ENCODE assay signal across 22 cellular contexts in the genomic region with DNA sequence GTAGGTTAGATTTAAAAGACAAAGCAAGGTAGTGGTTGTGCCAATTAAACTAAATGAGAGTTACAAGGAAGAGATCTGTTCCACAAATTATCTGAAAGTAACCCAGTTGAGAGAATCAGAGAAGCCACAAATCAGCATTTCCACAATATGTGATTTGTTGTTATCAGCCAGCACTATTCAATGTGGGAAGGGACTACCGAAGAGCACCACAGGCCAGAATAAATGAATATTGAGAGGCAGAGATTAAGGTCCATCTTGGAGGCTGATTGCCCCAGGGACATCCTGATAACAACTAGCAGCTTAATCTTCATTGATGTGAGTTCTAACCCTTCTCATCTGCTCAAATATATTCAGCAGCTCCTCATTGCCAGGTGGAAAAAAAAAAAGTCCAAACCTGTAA.
DNase-seq lines count a peak whose midpoint lies in the region; FAIRE-seq and TF ChIP-seq lines count a peak whose summit lies in the region.
"Had no signal": no experiment of that assay in that cellular context is flagged by ENCODE, and none has a peak within 500 bp of the region (broad histone marks: within the 10 kb centered on the region; RNA-seq: fewer than 3 reads in every experiment).

No MANE protein-coding gene starts in this region.

- H3K4me3 ChIP-seq in HUES6 (ENCODE audit: low read depth, low read length): peak overlapping the region; percentile 24; the same call in 1 of the 2 replicates
- no peak overlapping the region for H3K4me3 ChIP-seq in H1 (ENCODE audit: extremely low read depth in 1 of 4, insufficient read depth in 2 of 4, low read depth in 3 of 4, low read length in 4 of 4)
- H3K4me3 ChIP-seq in mesendoderm (ENCODE audit: low read length): no peak overlapping the region

- H3K27ac ChIP-seq in HUES6 (ENCODE audit: low read depth, low read length) (no peak overlapping the region), H1 (ENCODE audit: low read depth, low read length) (no peak overlapping the region), mesendoderm (ENCODE audit: low read depth, low read length) (no peak overlapping the region)
- H3K27ac ChIP-seq: HL-60 had no signal

- H3K9ac ChIP-seq in HUES6 (ENCODE audit: low read length): no peak overlapping the region
- no peak overlapping the region for H3K9ac ChIP-seq in H1 (replicated peaks in 1 of 4; ENCODE audit: extremely low read depth in 1 of 4, low read depth in 3 of 4, low read length in 3 of 4)
- H3K9ac ChIP-seq in mesendoderm (ENCODE audit: low read length): no peak overlapping the region

- H3K4me1 Mint-ChIP-seq in activated T-helper 1 cell treated with anti-CD3 and anti-CD28 coated beads, Interleukin-12 subunit alpha, Interleukin-12 subunit beta, Interleukin-2, Interleukin-4 antibody, amounts not matched to agents 30 ng/mL and 10 ng/mL and 1 ng/mL, durations not matched to agents 14 hours and 24 hours and 36 hours (ENCODE audit: low read depth): no peaks in the 10 kb centered on the region

- H3K4ac ChIP-seq in H1 (replicated peaks; ENCODE audit: insufficient read length, low read depth, low read length) (no peak overlapping the region), mesendoderm (ENCODE audit: low read depth, low read length) (no peak overlapping the region)

- TF ChIP-seq RAD21 in H1 (IDR thresholded peaks at IDR 0.05 in 1 of 2, conservative IDR thresholded peaks at IDR 0.05 in 1 of 2; ENCODE audit: low read depth in 2 of 2, low read length in 2 of 2): no peak

- H4K91ac ChIP-seq in H1 (replicated peaks; ENCODE audit: insufficient read length, low read length): no peak overlapping the region

- H3K79me2 ChIP-seq in H1 (ENCODE audit: control insufficient read depth in 1 of 2, insufficient read depth in 2 of 2, low read length in 2 of 2): no peaks in the 10 kb centered on the region
- H3K79me2 ChIP-seq in mesendoderm (ENCODE audit: control insufficient read depth, insufficient read depth, low read length): no peaks in the 10 kb centered on the region

- H3K36me3 Mint-ChIP-seq in activated T-helper 1 cell treated with anti-CD3 and anti-CD28 coated beads, Interleukin-12 subunit alpha, Interleukin-12 subunit beta, Interleukin-2, Interleukin-4 antibody, amounts not matched to agents 30 ng/mL and 10 ng/mL and 1 ng/mL, durations not matched to agents 14 hours and 24 hours and 36 hours (ENCODE audit: low read depth): no peaks in the 10 kb centered on the region

- H3K9me3 Mint-ChIP-seq in activated T-helper 1 cell treated with anti-CD3 and anti-CD28 coated beads, Interleukin-12 subunit alpha, Interleukin-12 subunit beta, Interleukin-2, Interleukin-4 antibody, amounts not matched to agents 30 ng/mL and 10 ng/mL and 1 ng/mL, durations not matched to agents 14 hours and 24 hours and 36 hours: no peaks in the 10 kb centered on the region

- H3K23ac ChIP-seq in H1 (ENCODE audit: insufficient read length) (no peak overlapping the region), mesendoderm (ENCODE audit: low read length) (no peak overlapping the region)

- H3K27me3 ChIP-seq in HUES6 (ENCODE audit: control insufficient read depth, insufficient read depth, low read length): no peaks in the 10 kb centered on the region
- H3K27me3 ChIP-seq in H1 (replicated peaks in 1 of 4; ENCODE audit: control insufficient read depth in 3 of 4, extremely low read depth in 1 of 4, insufficient read depth in 3 of 4, low read length in 3 of 4): no peaks in the 10 kb centered on the region
- H3K27me3 ChIP-seq in mesendoderm (ENCODE audit: insufficient read depth, low read length, poor library complexity): no peaks in the 10 kb centered on the region
- H3K27me3 ChIP-seq: BE2C had no signal

- DNase-seq in H1 (ENCODE audit: low read depth in 1 of 2, low spot score in 2 of 2) (no peak), mesendoderm (peak; percentile 89), NCI-H1092 treated with DMSO at 0.1 percent for 48 hours (lab: John Stamatoyannopoulos, UW) (no peak), H54 (ENCODE audit: insufficient read length, low spot score) (no peak), NCI-H69 (lab: John Stamatoyannopoulos, UW) (no peak)
- DNase-seq in activated T-helper 1 cell treated with anti-CD3 and anti-CD28 coated beads, Interleukin-12 subunit alpha, Interleukin-12 subunit beta, Interleukin-2, Interleukin-4 antibody, amounts not matched to agents 30 ng/mL and 10 ng/mL and 1 ng/mL, durations not matched to agents 14 hours and 24 hours and 36 hours (ENCODE audit: low spot score): no peak
- DNase-seq: ACHN; BE2C; C1 segment of cervical spinal cord; Caco-2; CD4-positive, alpha-beta T cell; DMS153; DMS79; GDM1; GOT3; HCEC 1CT; KG1 had no signal

- no peak overlapping the region; the same call in 1 of the 2 replicates for H2AFZ ChIP-seq in H1 (ENCODE audit: low read length)

- H2BK120ac ChIP-seq in H1 (replicated peaks; ENCODE audit: low read depth, low read length): no peak overlapping the region
- H2BK120ac ChIP-seq in mesendoderm (ENCODE audit: low read depth, low read length): no peak overlapping the region

- TF ChIP-seq CTCF in H1 (IDR thresholded peaks at IDR 0.05; ENCODE audit: control extremely low read depth in 1 of 3, insufficient read depth in 1 of 3, low read depth in 1 of 3, low read length in 3 of 3): no peak

- H2BK15ac ChIP-seq in H1 (ENCODE audit: low read length): no peak overlapping the region
- no peak overlapping the region for H2BK15ac ChIP-seq in mesendoderm (replicated peaks; ENCODE audit: low read depth)

- peaks cover 21% of the 10 kb centered on the region; the same call in 1 of the 2 replicates for H3K4me1 ChIP-seq in HUES6 (ENCODE audit: control insufficient read depth, insufficient read depth, low read length)
- H3K4me1 ChIP-seq in H1 (replicated peaks in 1 of 4; ENCODE audit: control insufficient read depth in 3 of 4, insufficient read depth in 4 of 4, low read length in 3 of 4): peaks cover 1 to 8% (median 5%) of the 10 kb centered on the region in 4 experiments; a peak in 5 of 7 replicates
- peaks cover 2% of the 10 kb centered on the region for H3K4me1 ChIP-seq in mesendoderm (ENCODE audit: control insufficient read depth, low read depth, low read length)
- H3K4me1 ChIP-seq: BE2C, Caco-2 had no signal

- no peak overlapping the region for H2BK5ac ChIP-seq in H1 (ENCODE audit: low read depth, low read length)
- H2BK5ac ChIP-seq in mesendoderm (ENCODE audit: low read length): no peak overlapping the region

- no peaks in the 10 kb centered on the region for H3K9me3 ChIP-seq in HUES6 (ENCODE audit: control insufficient read depth, insufficient read depth, low read depth, low read length)
- no peaks in the 10 kb centered on the region for H3K9me3 ChIP-seq in H1 (ENCODE audit: insufficient read depth in 2 of 2, low read depth in 1 of 2, low read length in 1 of 2)
- H3K9me3 ChIP-seq: BE2C, Caco-2 had no signal

- no peak for TF ChIP-seq EP300 in H1 (IDR thresholded peaks at IDR 0.05; ENCODE audit: borderline replicate concordance in 1 of 2, low read depth in 2 of 2, low read length in 2 of 2)

- H3K36me3 ChIP-seq in HUES6 (ENCODE audit: control insufficient read depth, insufficient read depth, low read length) (no peaks in the 10 kb centered on the region), H1 (ENCODE audit: control insufficient read depth in 2 of 4, insufficient read depth in 4 of 4, low read length in 3 of 4) (no peaks in the 10 kb centered on the region), mesendoderm (ENCODE audit: control insufficient read depth, insufficient read depth, low read length) (no peaks in the 10 kb centered on the region)
- H3K36me3 ChIP-seq: BE2C had no signal

- H3K4me2 ChIP-seq in H1 (ENCODE audit: insufficient read depth in 1 of 2, low read depth in 2 of 2, low read length in 2 of 2): no peak overlapping the region
- no peak overlapping the region for H3K4me2 ChIP-seq in mesendoderm (ENCODE audit: low read length)

- H2BK20ac ChIP-seq in H1 (ENCODE audit: low read length): no peak overlapping the region

- no peak overlapping the region for H4K5ac ChIP-seq in H1 (ENCODE audit: insufficient read length, low read depth, low read length)
- no peak overlapping the region for H4K5ac ChIP-seq in mesendoderm (ENCODE audit: low read length)

- H2BK12ac ChIP-seq in H1 (ENCODE audit: low read depth, low read length): no peak overlapping the region

- no peak overlapping the region for H3K14ac ChIP-seq in H1 (ENCODE audit: insufficient read length)

- intact Hi-C loops in activated T-helper 1 cell treated with anti-CD3 and anti-CD28 coated beads, Interleukin-12 subunit alpha, Interleukin-12 subunit beta, Interleukin-2, Interleukin-4 antibody, amounts not matched to agents 30 ng/mL and 10 ng/mL and 1 ng/mL, durations not matched to agents 14 hours and 24 hours and 36 hours (cut with micrococcal nuclease): no loop called here

- H3K56ac ChIP-seq in H1 (replicated peaks; ENCODE audit: insufficient read length, low read depth, low read length): no peak overlapping the region
- no peak overlapping the region for H3K56ac ChIP-seq in mesendoderm (ENCODE audit: low read length)

- no peaks in the 10 kb centered on the region for H3K27me3 Mint-ChIP-seq in activated T-helper 1 cell treated with anti-CD3 and anti-CD28 coated beads, Interleukin-12 subunit alpha, Interleukin-12 subunit beta, Interleukin-2, Interleukin-4 antibody, amounts not matched to agents 30 ng/mL and 10 ng/mL and 1 ng/mL, durations not matched to agents 14 hours and 24 hours and 36 hours (ENCODE audit: insufficient read depth)
- H3K27me3 Mint-ChIP-seq: CD4-positive, alpha-beta T cell had no signal

- CTCF ChIA-PET in H1 (lab: Charles Lee; ENCODE audit: partially characterized antibody): interaction anchor here (0.7 to 1.2 kb wide), 2 partner anchors 72 to 248 kb away, joined by 4 to 6 read pairs; no protein-coding TSS in a partner anchor

- no peaks in the 10 kb centered on the region for H3K79me1 ChIP-seq in H1 (ENCODE audit: low read depth, low read length)
- no peaks in the 10 kb centered on the region for H3K79me1 ChIP-seq in mesendoderm (ENCODE audit: low read length)

- no peak overlapping the region for H4K8ac ChIP-seq in H1 (ENCODE audit: extremely low read depth, insufficient read depth, low read length)
- H4K8ac ChIP-seq in mesendoderm (ENCODE audit: low read depth, low read length): no peak overlapping the region

- no peak overlapping the region for H3K27ac Mint-ChIP-seq in activated T-helper 1 cell treated with anti-CD3 and anti-CD28 coated beads, Interleukin-12 subunit alpha, Interleukin-12 subunit beta, Interleukin-2, Interleukin-4 antibody, amounts not matched to agents 30 ng/mL and 10 ng/mL and 1 ng/mL, durations not matched to agents 14 hours and 24 hours and 36 hours
- H3K27ac Mint-ChIP-seq: CD4-positive, alpha-beta T cell had no signal

- H3K18ac ChIP-seq in H1 (ENCODE audit: extremely low read depth, low read length): no peak overlapping the region
- H3K18ac ChIP-seq in mesendoderm (ENCODE audit: low read length): no peak overlapping the region

- no peak for TF ChIP-seq POLR2A in H1 (IDR thresholded peaks at IDR 0.05; ENCODE audit: control extremely low read depth in 1 of 2, low read depth in 2 of 2, low read length in 2 of 2)
- TF ChIP-seq POLR2A in H54 (IDR thresholded peaks at IDR 0.05; ENCODE audit: low read depth, low read length): no peak

- no peaks in the 10 kb centered on the region for H3K23me2 ChIP-seq in H1 (ENCODE audit: low read depth, low read length)

- POLR2A ChIA-PET in H1 (lab: Charles Lee; ENCODE audit: partially characterized antibody): no interaction called here

- H3K4me3 Mint-ChIP-seq in activated T-helper 1 cell treated with anti-CD3 and anti-CD28 coated beads, Interleukin-12 subunit alpha, Interleukin-12 subunit beta, Interleukin-2, Interleukin-4 antibody, amounts not matched to agents 30 ng/mL and 10 ng/mL and 1 ng/mL, durations not matched to agents 14 hours and 24 hours and 36 hours: no peak overlapping the region
- H3K4me3 Mint-ChIP-seq: CD4-positive, alpha-beta T cell had no signal

- H4K20me1 ChIP-seq in H1 (replicated peaks in 1 of 2; ENCODE audit: control insufficient read depth in 1 of 2, insufficient read depth in 2 of 2, low read length in 2 of 2): no peaks in the 10 kb centered on the region

- WGBS in H1 (ENCODE audit: extremely low coverage in 1 of 2, insufficient coverage in 1 of 2, insufficient read length in 1 of 2, insufficient replicate concordance in 2 of 2, low coverage in 1 of 2, low lambda C conversion rate in 2 of 2, missing lambda C conversion rate in 1 of 2), 2 experiments: 38% methylated on average over 1 of the region's 1 CpG; no CpG with 5 or more reads in 1 of the 2 experiments
- WGBS in mesendoderm (ENCODE audit: extremely low coverage, insufficient coverage, low lambda C conversion rate): no CpG with 5 or more reads among the region's 1 CpG

- no peak overlapping the region for H2AK5ac ChIP-seq in H1 (ENCODE audit: low read depth, low read length)
- no peak overlapping the region for H2AK5ac ChIP-seq in mesendoderm (ENCODE audit: low read length)

- FAIRE-seq in H1 (lab: Jason Lieb, UNC): no peak
- no peak for FAIRE-seq in H54 (lab: Jason Lieb, UNC)
- FAIRE-seq: A204.1, GM12892, GM18507 had no signal
